Comparison of ENCODE assay signal across 8 cellular contexts in genomic region chr3:112043621-112044201, GRCh38. TPM values are rescaled to one million over a fixed set of nuclear protein-coding genes. Genes with fewer than 3 reads are reported as not detected.
A peak's percentile ranks its signal among the peaks of the same experiment; 100 is the strongest.
DNase-seq lines count a peak whose midpoint lies in the region; ATAC-seq and TF ChIP-seq lines count a peak whose summit lies in the region.

No MANE protein-coding gene starts in this region.

- TF ChIP-seq RAD21 in neural cell (conservative IDR thresholded peaks at IDR 0.05), result peak; percentile 87

- H3F3A ChIP-seq in neural cell (ENCODE audit: insufficient read depth, low read length, poor library complexity, severe bottlenecking), result peaks cover 5% of the 10 kb centered on the region

- H4K20me1 ChIP-seq in neural cell (ENCODE audit: insufficient read depth), result no peaks in the 10 kb centered on the region

- peak overlapping the region; percentile 89 for H3K27ac ChIP-seq in neural cell (ENCODE audit: low read length)
- no peak overlapping the region for H3K27ac ChIP-seq in substantia nigra (ENCODE audit: low read depth, low read length, poor library complexity, severe bottlenecking)

- no peaks in the 10 kb centered on the region for H3K36me3 ChIP-seq in neural cell (ENCODE audit: insufficient read depth, low read length)

- H3K4me3 ChIP-seq in neural cell (ENCODE audit: low read length), result peak overlapping the region; percentile 43

- peak; percentile 92 for TF ChIP-seq CTCF in neural cell (IDR thresholded peaks at IDR 0.05; ENCODE audit: poor library complexity, severe bottlenecking)

- H3K27me3 ChIP-seq in neural cell (ENCODE audit: insufficient read depth, low read depth, low read length), result no peaks in the 10 kb centered on the region

- peak overlapping the region; percentile 26 for H3K4me2 ChIP-seq in neural cell (ENCODE audit: low read length)

- ATAC-seq in GM21381 (IDR thresholded peaks at IDR 0.05; ENCODE audit: unreplicated experiment) (peak; percentile 83), esophagus mucosa (peak; percentile 78)

- TF ChIP-seq EP300 in neural cell (conservative IDR thresholded peaks at IDR 0.05; ENCODE audit: poor library complexity, severe bottlenecking), result no peak

- H3K79me2 ChIP-seq in neural cell (replicated peaks; ENCODE audit: insufficient read depth, low read length), result no peaks in the 10 kb centered on the region

- H2AFZ ChIP-seq in neural cell (ENCODE audit: low read depth, low read length), result no peak overlapping the region

- H3K9me2 ChIP-seq in neural cell (ENCODE audit: insufficient read depth, low read length), result no peaks in the 10 kb centered on the region

- peak; percentile 70 for DNase-seq in DMS153 (lab: John Stamatoyannopoulos, UW)
- DNase-seq in HK-2 (ENCODE audit: unreplicated experiment), result peak; percentile 57
- DNase-seq in NCI-H748 treated with DMSO at 0.1 percent for 48 hours (lab: John Stamatoyannopoulos, UW), result peak; percentile 80
- peak; percentile 25 for DNase-seq in activated CD8-positive, alpha-beta memory T cell treated with anti-CD3 and anti-CD28 coated beads, Interleukin-2, amount 50 U/mL, for 1 hour (ENCODE audit: extremely low read depth)
- peak in 33 of 49 donors; percentile 0 to 45 (median 12) for DNase-seq in substantia nigra (lab: John Stamatoyannopoulos, UW)

- H3K9ac ChIP-seq in neural cell (ENCODE audit: low read length), result no peak overlapping the region

- H3K9me3 ChIP-seq in neural cell (ENCODE audit: low read length), result no peaks in the 10 kb centered on the region

TF ChIP-seq in neural cell, 6 proteins besides CTCF, POLR2A, EP300 and RAD21:
- TF ChIP-seq SMC3 (conservative IDR thresholded peaks at IDR 0.05; ENCODE audit: poor library complexity) (peak; percentile 87), TAF1 (IDR thresholded peaks at IDR 0.05; ENCODE audit: low read depth) (no peak)

RNA-seq across cellular contexts. Expression of gene TMPRSS7, which starts 9.2 kb away (rescaled TPM):
- total RNA-seq in esophagus mucosa, result not detected
- polyA plus RNA-seq in neural cell, result 0.34 and 0.52 TPM in 2 replicates
- 0.46 and 0.73 TPM in 2 replicates for polyA minus RNA-seq in neural cell

RNA-seq across cellular contexts. Expression of gene C3orf52, which starts 42.5 kb away (rescaled TPM):
- total RNA-seq in esophagus mucosa, result 3.3 TPM
- 0.21 TPM in 1 of 2 replicates, not detected in the other for polyA plus RNA-seq in neural cell
- 0.24 TPM in 1 of 2 replicates, not detected in the other for polyA minus RNA-seq in neural cell

RNA-seq across cellular contexts. Expression of gene TAGLN3, which starts 45.0 kb away (rescaled TPM):
- not detected for total RNA-seq in esophagus mucosa
- 519 and 568 TPM in 2 replicates for polyA plus RNA-seq in neural cell
- polyA minus RNA-seq in neural cell, result 247 and 249 TPM in 2 replicates

Comparison
In these comparisons a context has a peak if more than half of its experiments do, and no peak if none do; other contexts are left out.
1. DNase-seq: peak in every context shown above with its lines; median percentile 80 in NCI-H748 treated with DMSO at 0.1 percent for 48 hours; 70 in DMS153; 57 in HK-2; 25 in activated CD8-positive, alpha-beta memory T cell treated with anti-CD3 and anti-CD28 coated beads, Interleukin-2, amount 50 U/mL, for 1 hour; 12 in substantia nigra.